In genomic region chr1:32885691-32886011, GRCh38 we compare ENCODE assay signal across 19 cellular contexts. TPM values are rescaled to one million over a fixed set of nuclear protein-coding genes. Genes with fewer than 3 reads are reported as not detected.
DNase-seq lines count a peak whose midpoint lies in the region; ATAC-seq and TF ChIP-seq lines count a peak whose summit lies in the region.
"Had no signal": no experiment of that assay in that cellular context is flagged by ENCODE, and none has a peak within 500 bp of the region (broad histone marks: within the 10 kb centered on the region; RNA-seq: fewer than 3 reads in every experiment).

No MANE protein-coding gene starts in this region.

- no peak for TF ChIP-seq POLR2A in body of pancreas (IDR thresholded peaks at IDR 0.05)

- POLR2A ChIA-PET in naive thymus-derived CD8-positive, alpha-beta T cell (lab: Charles Lee), result no interaction called here

- peaks cover 0 to 14% of the 10 kb centered on the region in 2 donors for H3K27me3 ChIP-seq in body of pancreas
- H3K27me3 ChIP-seq: SJCRH30 had no signal

- H3K4me3 ChIP-seq in body of pancreas, result no peak overlapping the region
- H3K4me3 ChIP-seq: gastrocnemius medialis, MG63, SJCRH30 had no signal

- H3K4me1 Mint-ChIP-seq in stimulated activated naive CD8-positive, alpha-beta T cell treated with anti-CD3 and anti-CD28 coated beads, Interleukin-15, amount 100 ng/mL, for 72 hours, result peaks cover 9% of the 10 kb centered on the region
- peaks cover 2 to 17% (median 10%) of the 10 kb centered on the region in 4 donors for H3K4me1 Mint-ChIP-seq in naive thymus-derived CD8-positive, alpha-beta T cell

- peaks cover 21% of the 10 kb centered on the region for H3K4me1 ChIP-seq in body of pancreas

- WGBS in body of pancreas, 2 donors, result 21 to 22% methylated on average over 8 of the region's 8 CpGs

- H3K27ac ChIP-seq in body of pancreas, result no peak overlapping the region
- H3K27ac ChIP-seq: esophagus muscularis mucosa, gastrocnemius medialis, SJCRH30 had no signal

- no peak for TF ChIP-seq CTCF in body of pancreas (IDR thresholded peaks at IDR 0.05)

- no peak overlapping the region for H3K27ac Mint-ChIP-seq in stimulated activated naive CD8-positive, alpha-beta T cell treated with anti-CD3 and anti-CD28 coated beads, Interleukin-15, amount 100 ng/mL, for 72 hours
- no peak overlapping the region for H3K27ac Mint-ChIP-seq in naive thymus-derived CD8-positive, alpha-beta T cell

- intact Hi-C loops in body of pancreas (cut with DNase I), result no loop called here

- no peaks in the 10 kb centered on the region for H3K9me3 Mint-ChIP-seq in stimulated activated naive CD8-positive, alpha-beta T cell treated with anti-CD3 and anti-CD28 coated beads, Interleukin-15, amount 100 ng/mL, for 72 hours
- H3K9me3 Mint-ChIP-seq in naive thymus-derived CD8-positive, alpha-beta T cell, result peaks cover 0 to 3% (median 0%) of the 10 kb centered on the region in 9 donors
- H3K9me3 Mint-ChIP-seq: neural crest cell had no signal

- H3K4me3 Mint-ChIP-seq in stimulated activated naive CD8-positive, alpha-beta T cell treated with anti-CD3 and anti-CD28 coated beads, Interleukin-15, amount 100 ng/mL, for 72 hours, result peak overlapping the region; percentile 33 to 58
- peak overlapping the region in 7 of 10 donors; percentile 18 to 76 (median 56) for H3K4me3 Mint-ChIP-seq in naive thymus-derived CD8-positive, alpha-beta T cell

- H3K36me3 ChIP-seq in body of pancreas (replicated peaks in 1 of 2; ENCODE audit: insufficient read depth in 1 of 2, low read depth in 2 of 2), result no peaks in the 10 kb centered on the region
- H3K36me3 ChIP-seq: esophagus muscularis mucosa, gastrocnemius medialis, MG63, SJCRH30 had no signal

- DNase-seq in stimulated activated naive CD8-positive, alpha-beta T cell treated with anti-CD3 and anti-CD28 coated beads, Interleukin-15, amount 100 ng/mL, for 72 hours, result no peak
- DNase-seq in stimulated activated naive CD8-positive, alpha-beta T cell treated with anti-CD3 and anti-CD28 coated beads, Interleukin-15, Interleukin-2, amounts not matched to agents 100 U/mL and 50 U/mL, for 24 hours, result no peak
- DNase-seq in body of pancreas (no peak), NCI-H1105 treated with DMSO at 0.1 percent for 48 hours (lab: John Stamatoyannopoulos, UW) (no peak), RPMI8226 (no peak)
- no peak for DNase-seq in naive thymus-derived CD8-positive, alpha-beta T cell
- no peak for DNase-seq in activated CD8-positive, alpha-beta memory T cell treated with anti-CD3 and anti-CD28 coated beads, Interleukin-2, amount 50 U/mL, for 48 hours
- DNase-seq: activated CD4-positive, alpha-beta T cell treated with anti-CD3 and anti-CD28 coated beads, Interleukin-2, amount 50 U/mL, for 4 hours; effector CD4-positive, alpha-beta T cell; gastrocnemius medialis; kidney glomerular epithelial cell; mesenchymal stem cell; MG63; NCI-H1436; SJCRH30 had no signal

- no peak for ATAC-seq in stimulated activated naive CD8-positive, alpha-beta T cell treated with anti-CD3 and anti-CD28 coated beads, Interleukin-15, amount 100 ng/mL, for 72 hours
- no peak for ATAC-seq in stimulated activated naive CD8-positive, alpha-beta T cell treated with anti-CD3 and anti-CD28 coated beads, Interleukin-15, Interleukin-2, amounts not matched to agents 100 U/mL and 50 U/mL, for 24 hours
- peak; percentile 5 for ATAC-seq in body of pancreas
- no peak for ATAC-seq in naive thymus-derived CD8-positive, alpha-beta T cell
- no peak for ATAC-seq in GM19397 (IDR thresholded peaks at IDR 0.05; ENCODE audit: unreplicated experiment)

- H3K27me3 Mint-ChIP-seq in stimulated activated naive CD8-positive, alpha-beta T cell treated with anti-CD3 and anti-CD28 coated beads, Interleukin-15, amount 100 ng/mL, for 72 hours, result peaks cover 96% of the 10 kb centered on the region
- H3K27me3 Mint-ChIP-seq in naive thymus-derived CD8-positive, alpha-beta T cell, result peaks cover 37 to 87% (median 56%) of the 10 kb centered on the region in 5 donors

- no peaks in the 10 kb centered on the region for H3K9me3 ChIP-seq in body of pancreas
- H3K9me3 ChIP-seq: esophagus muscularis mucosa, gastrocnemius medialis, MG63, SJCRH30 had no signal

- H3K36me3 Mint-ChIP-seq in naive thymus-derived CD8-positive, alpha-beta T cell, result peaks cover 0 to 2% (median 0%) of the 10 kb centered on the region in 3 donors

RNA-seq across cellular contexts. Expression of gene HPCA, which starts 0.6 kb away (rescaled TPM):
- not detected for total RNA-seq in body of pancreas
- total RNA-seq in naive thymus-derived CD8-positive, alpha-beta T cell, result not detected
- polyA plus RNA-seq in naive thymus-derived CD8-positive, alpha-beta T cell, result not detected
- total RNA-seq: gastrocnemius medialis; SJCRH30; T-helper 1 cell treated with Interleukin-12 subunit alpha and Interleukin-12 subunit beta and Interleukin-4 antibody, amounts not matched to agents 30 ng/mL and 1 ng/mL, for 36 hours had no signal

RNA-seq across cellular contexts. Expression of gene FNDC5, which starts 14.9 kb away (rescaled TPM):
- not detected for total RNA-seq in body of pancreas
- total RNA-seq in naive thymus-derived CD8-positive, alpha-beta T cell, result not detected
- polyA plus RNA-seq in naive thymus-derived CD8-positive, alpha-beta T cell, result not detected
- total RNA-seq: T-helper 1 cell treated with Interleukin-12 subunit alpha and Interleukin-12 subunit beta and Interleukin-4 antibody, amounts not matched to agents 30 ng/mL and 1 ng/mL, for 36 hours had no signal

RNA-seq across cellular contexts. Expression of gene TMEM54, which starts 15.5 kb away (rescaled TPM):
- 10 to 100 TPM; 40.2 to 41.2 TPM for total RNA-seq in body of pancreas
- not detected for total RNA-seq in naive thymus-derived CD8-positive, alpha-beta T cell
- polyA plus RNA-seq in naive thymus-derived CD8-positive, alpha-beta T cell, result not detected

Comparison
In these comparisons a context has a peak if more than half of its experiments do, and no peak if none do; other contexts are left out.
1. RNA of gene TMEM54, which starts 15.5 kb away (total RNA-seq): 40.2 to 41.2 TPM in body of pancreas; not detected in naive thymus-derived CD8-positive, alpha-beta T cell; every median in the first group is over 10 times any median in the second.